9 cellular contexts compared by ENCODE assay signal in genomic region chr6:156396068-156396771, GRCh38.
DNase-seq lines count a peak whose midpoint lies in the region; ATAC-seq, FAIRE-seq and TF ChIP-seq lines count a peak whose summit lies in the region.
"Had no signal": no experiment of that assay in that cellular context is flagged by ENCODE, and none has a peak within 500 bp of the region (broad histone marks: within the 10 kb centered on the region; RNA-seq: fewer than 3 reads in every experiment).

No MANE protein-coding gene starts in this region.

- H3K36me3 Mint-ChIP-seq in activated naive CD8-positive, alpha-beta T cell: no peaks in the 10 kb centered on the region

- peak overlapping the region; percentile 79 for H3K4me3 Mint-ChIP-seq in activated naive CD8-positive, alpha-beta T cell

- H3K27me3 ChIP-seq in BLaER1 (no peaks in the 10 kb centered on the region), foreskin keratinocyte (peaks cover 41% of the 10 kb centered on the region)

- ATAC-seq in HG03108 (IDR thresholded peaks at IDR 0.05; ENCODE audit: unreplicated experiment): peak; percentile 51
- ATAC-seq in HG03097 (IDR thresholded peaks at IDR 0.05; ENCODE audit: low FRiP score, unreplicated experiment): no peak
- ATAC-seq in foreskin keratinocyte: no peak

- H3K9me3 ChIP-seq in BLaER1: no peaks in the 10 kb centered on the region

- no peak overlapping the region for H3K4me3 ChIP-seq in BLaER1

- DNase-seq in GM19239 (ENCODE audit: insufficient read length, low spot score): peak; percentile 16
- no peak for DNase-seq in ureter (ENCODE audit: low spot score)
- DNase-seq in foreskin keratinocyte: no peak
- no peak for DNase-seq in DMS 273 treated with DMSO at 0.1 percent for 48 hours (lab: John Stamatoyannopoulos, UW)
- DNase-seq: NCI-H2029 had no signal

- no peaks in the 10 kb centered on the region for H3K27me3 Mint-ChIP-seq in activated naive CD8-positive, alpha-beta T cell

- H4K20me1 ChIP-seq in BLaER1: no peaks in the 10 kb centered on the region

- peak; percentile 78 for FAIRE-seq in GM19239 (lab: Jason Lieb, UNC)

- TF ChIP-seq CTCF in foreskin keratinocyte (conservative IDR thresholded peaks at IDR 0.05): no peak

- H3K36me3 ChIP-seq in BLaER1: no peaks in the 10 kb centered on the region

- peak overlapping the region; percentile 75 for H3K4me2 ChIP-seq in BLaER1

- H3K4me1 Mint-ChIP-seq in activated naive CD8-positive, alpha-beta T cell (ENCODE audit: low read depth): peaks cover 62% of the 10 kb centered on the region

- no peak overlapping the region for H3K9ac ChIP-seq in BLaER1

- peak overlapping the region; percentile 74 for H3K27ac Mint-ChIP-seq in activated naive CD8-positive, alpha-beta T cell

- peaks cover 25% of the 10 kb centered on the region for H3K4me1 ChIP-seq in BLaER1
- H3K4me1 ChIP-seq in foreskin keratinocyte: no peaks in the 10 kb centered on the region

- no peaks in the 10 kb centered on the region for H3K9me3 Mint-ChIP-seq in activated naive CD8-positive, alpha-beta T cell (ENCODE audit: low read depth)

- H3K27ac ChIP-seq in BLaER1 (no peak overlapping the region), foreskin keratinocyte (no peak overlapping the region)
